5 cellular contexts compared by ENCODE assay signal in genomic region chr16:3474870-3475269, GRCh38. TPM values are rescaled to one million over a fixed set of nuclear protein-coding genes. Genes with fewer than 3 reads are reported as not detected.
"Had no signal": no experiment of that assay in that cellular context is flagged by ENCODE, and none has a peak within 500 bp of the region (broad histone marks: within the 10 kb centered on the region; RNA-seq: fewer than 3 reads in every experiment).

No MANE protein-coding gene starts in this region.

RNA-seq across cellular contexts. Expression of gene C16orf90, which starts 20.4 kb away (rescaled TPM):
- total RNA-seq: HT-29, IMR-90, M059J, Right ventricle myocardium superior, SJSA1 had no signal
- polyA plus RNA-seq: IMR-90 had no signal
